8 cellular contexts compared by ENCODE assay signal in the genomic region with DNA sequence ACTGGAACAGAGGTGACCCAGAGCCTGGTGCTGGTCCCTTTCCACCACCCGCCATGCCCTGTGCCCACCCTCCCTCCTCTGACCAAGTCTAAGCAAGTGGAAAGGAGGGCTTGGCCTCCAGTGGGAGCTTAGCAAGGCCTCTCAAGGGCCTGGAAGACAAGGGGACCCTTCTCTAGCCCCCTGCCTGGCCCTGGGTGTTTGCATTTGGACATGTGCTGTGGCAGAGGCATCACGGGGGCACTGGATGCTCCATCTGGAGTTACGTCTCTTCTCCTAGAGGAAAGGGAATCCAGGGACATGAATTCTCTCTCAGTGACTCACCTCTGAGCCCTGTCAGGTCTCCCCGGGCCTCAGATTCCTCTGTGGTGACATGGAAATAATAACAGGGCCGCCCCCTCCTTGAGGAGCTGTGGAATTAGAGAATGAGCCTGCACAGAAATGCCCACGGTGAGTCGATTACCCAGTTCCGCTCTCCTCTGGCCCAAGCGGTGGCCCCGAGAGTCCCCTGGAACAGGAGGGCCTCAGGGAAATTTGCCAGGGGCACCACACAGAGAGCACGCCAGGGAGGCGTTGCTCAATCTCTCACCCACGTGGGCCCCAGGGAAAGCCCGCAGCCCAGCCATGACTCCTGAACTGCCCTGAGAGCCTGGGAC.
DNase-seq lines count a peak whose midpoint lies in the region; ATAC-seq and TF ChIP-seq lines count a peak whose summit lies in the region.

No MANE protein-coding gene starts in this region.

- no peak overlapping the region for H3K23ac ChIP-seq in mesendoderm (ENCODE audit: low read length)

- H3K36me3 Mint-ChIP-seq in T-cell (no peaks in the 10 kb centered on the region), endothelial cell (ENCODE audit: low read depth, unreplicated experiment) (no peaks in the 10 kb centered on the region)

- no peak overlapping the region for H2BK5ac ChIP-seq in mesendoderm (ENCODE audit: low read length)

- peak overlapping the region; percentile 49 for H3K56ac ChIP-seq in mesendoderm (ENCODE audit: low read length)

- H3K4me1 Mint-ChIP-seq in T-cell (peaks cover 0 to 5% (median 0%) of the 10 kb centered on the region in 3 donors), endothelial cell (ENCODE audit: unreplicated experiment) (peaks cover 11% of the 10 kb centered on the region)

- H3K27ac ChIP-seq in coronary artery (peak overlapping the region; percentile 38 to 84), mesendoderm (ENCODE audit: low read depth, low read length) (no peak overlapping the region)

- no peaks in the 10 kb centered on the region for H3K36me3 ChIP-seq in mesendoderm (ENCODE audit: control insufficient read depth, insufficient read depth, low read length)

- H3K9ac ChIP-seq in mesendoderm (ENCODE audit: low read length): no peak overlapping the region

- no CpG with 5 or more reads among the region's 14 CpGs for WGBS in mesendoderm (ENCODE audit: extremely low coverage, insufficient coverage, low lambda C conversion rate)

- no peak overlapping the region for H2BK15ac ChIP-seq in mesendoderm (replicated peaks; ENCODE audit: low read depth)

- TF ChIP-seq CTCF in AG04449 (IDR thresholded peaks at IDR 0.05; ENCODE audit: insufficient read depth, low read length, missing control alignments) (no peak), coronary artery (IDR thresholded peaks at IDR 0.05) (no peak), endothelial cell (IDR thresholded peaks at IDR 0.05; ENCODE audit: unreplicated experiment) (no peak), GM13976 (IDR thresholded peaks at IDR 0.05; ENCODE audit: borderline replicate concordance, control extremely low read depth, extremely low read depth, insufficient read depth, missing control alignments) (no peak)

- peak overlapping the region; percentile 30 for H3K18ac ChIP-seq in mesendoderm (ENCODE audit: low read length)

- H3K4me3 Mint-ChIP-seq in T-cell: no peak overlapping the region
- H3K4me3 Mint-ChIP-seq in endothelial cell (ENCODE audit: unreplicated experiment): no peak overlapping the region

- no peak overlapping the region for H2AK5ac ChIP-seq in mesendoderm (ENCODE audit: low read length)

- no peak overlapping the region for H2BK120ac ChIP-seq in mesendoderm (ENCODE audit: low read depth, low read length)

- H3K4ac ChIP-seq in mesendoderm (ENCODE audit: low read depth, low read length): no peak overlapping the region

- H3K4me2 ChIP-seq in mesendoderm (ENCODE audit: low read length): no peak overlapping the region

- no peak overlapping the region for H4K8ac ChIP-seq in mesendoderm (ENCODE audit: low read depth, low read length)

- CTCF ChIA-PET in AG04449 (lab: Yijun Ruan, JAX) (no interaction called here), T-cell (lab: Charles Lee) (no interaction called here)

- H3K4me3 ChIP-seq in AG04449 (ENCODE audit: low read depth, low read length) (no peak overlapping the region), coronary artery (no peak overlapping the region), mesendoderm (ENCODE audit: low read length) (no peak overlapping the region)

- peak; percentile 88 for DNase-seq in AG04449 (ENCODE audit: low read depth, low spot score)
- peak; percentile 96 for DNase-seq in HT1080 (ENCODE audit: low read depth)
- DNase-seq in coronary artery (ENCODE audit: low spot score): peak; percentile 87
- DNase-seq in mesendoderm: peak; percentile 93
- no peak for DNase-seq in T-cell
- DNase-seq in endothelial cell (ENCODE audit: low spot score): no peak
- DNase-seq in GM13976 (ENCODE audit: low spot score): no peak

- no peak for ATAC-seq in T-cell (replicated peaks in 1 of 4)
- ATAC-seq in HG02623 (IDR thresholded peaks at IDR 0.05; ENCODE audit: unreplicated experiment): no peak

- H4K5ac ChIP-seq in mesendoderm (ENCODE audit: low read length): no peak overlapping the region

- in situ Hi-C loops in GM13976 (cut with MboI; ENCODE audit: low sequenced_read_pairs, unreplicated experiment): no loop called here

- no peaks in the 10 kb centered on the region for H3K4me1 ChIP-seq in mesendoderm (ENCODE audit: control insufficient read depth, low read depth, low read length)

- no peaks in the 10 kb centered on the region for H3K79me2 ChIP-seq in mesendoderm (ENCODE audit: control insufficient read depth, insufficient read depth, low read length)

- peaks cover 0 to 10% of the 10 kb centered on the region in 2 donors for H3K27me3 Mint-ChIP-seq in T-cell
- no peaks in the 10 kb centered on the region for H3K27me3 Mint-ChIP-seq in endothelial cell (ENCODE audit: unreplicated experiment)

- no peaks in the 10 kb centered on the region for H3K27me3 ChIP-seq in mesendoderm (ENCODE audit: insufficient read depth, low read length, poor library complexity)

- POLR2A ChIA-PET in AG04449 (lab: Yijun Ruan, JAX): interaction anchor here (0.5 kb wide), 1 partner anchor 264 kb away, joined by 4 read pairs; no protein-coding TSS in a partner anchor
- POLR2A ChIA-PET in T-cell (lab: Charles Lee): no interaction called here

- no peak overlapping the region for H3K27ac Mint-ChIP-seq in T-cell
- no peak overlapping the region for H3K27ac Mint-ChIP-seq in endothelial cell (ENCODE audit: unreplicated experiment)

- H3K9me3 Mint-ChIP-seq in T-cell (no peaks in the 10 kb centered on the region), endothelial cell (ENCODE audit: unreplicated experiment) (no peaks in the 10 kb centered on the region)

- H3K79me1 ChIP-seq in mesendoderm (ENCODE audit: low read length): no peaks in the 10 kb centered on the region

Comparison
In these comparisons a context has a peak if more than half of its experiments do, and no peak if none do; other contexts are left out.
1. DNase-seq: peak in AG04449 (single experiment), HT1080 (single experiment), coronary artery (single experiment) and mesendoderm (single experiment); none in T-cell (0 of 34), endothelial cell (single experiment) and GM13976 (single experiment).